ENCODE assay signal across 2 cellular contexts in genomic region chr22:44988671-44989070, GRCh38.
TF ChIP-seq lines count a peak whose summit lies in the region.

No MANE protein-coding gene starts in this region.

TF ChIP-seq in SK-N-SH, 30 proteins besides CTCF, POLR2A, EP300 and RAD21 (continued from another document):
- no peak for TF ChIP-seq YY1 (IDR thresholded peaks at IDR 0.05; ENCODE audit: low read depth)
- TF ChIP-seq MAX (IDR thresholded peaks at IDR 0.05; ENCODE audit: low read depth), result no peak
- no peak for TF ChIP-seq IRF3 (IDR thresholded peaks at IDR 0.05; ENCODE audit: low read depth, low read length)
- no peak for TF ChIP-seq RCOR1 (IDR thresholded peaks at IDR 0.05; ENCODE audit: low read length)
- no peak for TF ChIP-seq MEF2A (IDR thresholded peaks at IDR 0.05; ENCODE audit: borderline replicate concordance, low read depth)
- no peak for TF ChIP-seq SIN3A (IDR thresholded peaks at IDR 0.05; ENCODE audit: borderline replicate concordance, low read depth, low read length)

TF ChIP-seq in SK-N-SH treated with all-trans-retinoic acid at 6 μM for 48 hours, 23 proteins besides CTCF, POLR2A, EP300 and RAD21:
- TF ChIP-seq CSRNP3 (CRISPR knock-in tag; IDR thresholded peaks at IDR 0.05) (no peak), POU6F1 (CRISPR knock-in tag; IDR thresholded peaks at IDR 0.05; ENCODE audit: borderline replicate concordance, low read depth) (no peak), ZFP3 (CRISPR knock-in tag; IDR thresholded peaks at IDR 0.05) (no peak), RARB (CRISPR knock-in tag; IDR thresholded peaks at IDR 0.05) (no peak), PPARA (CRISPR knock-in tag; IDR thresholded peaks at IDR 0.05; ENCODE audit: borderline replicate concordance) (no peak), ZC3H10 (CRISPR knock-in tag; IDR thresholded peaks at IDR 0.05) (no peak), TSHZ2 (CRISPR knock-in tag; IDR thresholded peaks at IDR 0.05) (no peak)
